16 cellular contexts compared by ENCODE assay signal in genomic region chr18:27843783-27844415, GRCh38.
DNase-seq lines count a peak whose midpoint lies in the region; ATAC-seq, FAIRE-seq and TF ChIP-seq lines count a peak whose summit lies in the region.
"Had no signal": no experiment of that assay in that cellular context is flagged by ENCODE, and none has a peak within 500 bp of the region (broad histone marks: within the 10 kb centered on the region; RNA-seq: fewer than 3 reads in every experiment).

No MANE protein-coding gene starts in this region.

- H4K20me1 ChIP-seq in SK-N-SH (ENCODE audit: insufficient read depth) = no peaks in the 10 kb centered on the region
- H4K20me1 ChIP-seq in GM23338 (replicated peaks; ENCODE audit: insufficient read depth) = no peaks in the 10 kb centered on the region

- no peak overlapping the region for H3K4me3 Mint-ChIP-seq in GM23338
- H3K4me3 Mint-ChIP-seq: activated CD8-positive, alpha-beta T cell treated with anti-CD3 and anti-CD28 coated beads, Interleukin-2, amount 10 ng/mL, durations not matched to agents 7 days and 5 days; neural progenitor cell had no signal

- no peaks in the 10 kb centered on the region for H3K36me3 ChIP-seq in SK-N-SH (replicated peaks in 1 of 2; ENCODE audit: control insufficient read depth in 1 of 2, insufficient read depth in 2 of 2, low read length in 1 of 2)
- H3K36me3 ChIP-seq in GM23338 (ENCODE audit: insufficient read depth) = no peaks in the 10 kb centered on the region
- H3K36me3 ChIP-seq: left lung, neural progenitor cell, spleen, thoracic aorta had no signal

- WGBS in SK-N-SH (ENCODE audit: low lambda C conversion rate) = 10% methylated on average over 2 of the region's 2 CpGs

- TF ChIP-seq CTCF in SK-N-SH (IDR thresholded peaks at IDR 0.05) (no peak), GM23338 (conservative IDR thresholded peaks at IDR 0.05; ENCODE audit: low read depth in 2 of 2) (no peak), GM10248 (IDR thresholded peaks at IDR 0.05; ENCODE audit: control extremely low read depth, extremely low read depth, low read depth, missing control alignments) (no peak)

- H3K27ac ChIP-seq in SK-N-SH (ENCODE audit: low read depth in 2 of 2, low read length in 1 of 2) = peak overlapping the region in 1 of 2 experiments; percentile 75; a peak in 2 of 4 replicates
- H3K27ac ChIP-seq in GM23338 (ENCODE audit: low read depth) = no peak overlapping the region
- H3K27ac ChIP-seq: HL-60, left lung, neural progenitor cell, spleen, thoracic aorta had no signal

- H3K9me3 ChIP-seq in SK-N-SH = no peaks in the 10 kb centered on the region
- H3K9me3 ChIP-seq: thoracic aorta had no signal

- CTCF ChIA-PET in SK-N-SH (lab: Yijun Ruan, JAX) (interaction anchor here (0.7 kb wide), 1 partner anchor 602 kb away, joined by 3 read pairs; no protein-coding TSS in a partner anchor), GM10248 (lab: Yijun Ruan, JAX) (no interaction called here)

- DNase-seq in HCEC 1CT (peak; percentile 67), SK-N-SH (no peak), fibroblast of peridontal ligament (ENCODE audit: extremely low read depth) (peak; percentile 58), skeletal muscle cell (ENCODE audit: low read depth) (peak; percentile 44), GM23338 (ENCODE audit: low spot score) (no peak), GM19239 (ENCODE audit: insufficient read length, low spot score) (no peak), GM10248 (ENCODE audit: extremely low spot score) (no peak)
- DNase-seq: activated CD8-positive, alpha-beta T cell treated with anti-CD3 and anti-CD28 coated beads, Interleukin-2, amount 10 ng/mL, durations not matched to agents 7 days and 5 days; activated naive CD4-positive, alpha-beta T cell; left lung; MV-4-11; spleen had no signal

- H3K27me3 ChIP-seq in SK-N-SH (ENCODE audit: insufficient read depth) (no peaks in the 10 kb centered on the region), GM23338 (ENCODE audit: insufficient read depth) (no peaks in the 10 kb centered on the region)
- H3K27me3 ChIP-seq: left lung, neural progenitor cell, spleen had no signal

- H3K4me1 Mint-ChIP-seq in GM23338 = peaks cover 3% of the 10 kb centered on the region; the same call in 2 of the 3 replicates
- H3K4me1 Mint-ChIP-seq: neural progenitor cell had no signal

- peaks cover 18% of the 10 kb centered on the region for H3F3A ChIP-seq in SK-N-SH (replicated peaks; ENCODE audit: insufficient read depth)
- H3F3A ChIP-seq in GM23338 (replicated peaks; ENCODE audit: low read depth) = no peaks in the 10 kb centered on the region

- FAIRE-seq in GM19239 (lab: Jason Lieb, UNC) = no peak

- no peak overlapping the region for H2AFZ ChIP-seq in SK-N-SH (ENCODE audit: low read depth)
- H2AFZ ChIP-seq in GM23338 = no peak overlapping the region
- H2AFZ ChIP-seq: neural progenitor cell had no signal

- POLR2A ChIA-PET in SK-N-SH (lab: Yijun Ruan, JAX) = no interaction called here
- POLR2A ChIA-PET in GM10248 (lab: Yijun Ruan, JAX) = no interaction called here

- TF ChIP-seq RAD21 in SK-N-SH (IDR thresholded peaks at IDR 0.05; ENCODE audit: low read length) = no peak

- TF ChIP-seq EP300 in SK-N-SH (IDR thresholded peaks at IDR 0.05; ENCODE audit: borderline replicate concordance in 1 of 2, low read depth in 1 of 2, low read length in 1 of 2) = peak in 1 of 2 experiments; percentile 43; a peak in 1 of 4 replicates

- H3K4me2 ChIP-seq in SK-N-SH (0 out of 2 replicates have a peak overlapping the region, but pooled peaks have one; percentile 9), GM23338 (no peak overlapping the region)
- H3K4me2 ChIP-seq: neural progenitor cell had no signal

- H3K79me2 ChIP-seq in SK-N-SH (ENCODE audit: insufficient read depth) = no peaks in the 10 kb centered on the region
- H3K79me2 ChIP-seq in GM23338 (replicated peaks; ENCODE audit: insufficient read depth) = no peaks in the 10 kb centered on the region

- ATAC-seq in HG03095 (IDR thresholded peaks at IDR 0.05; ENCODE audit: unreplicated experiment) (no peak), GM23338 (no peak)
- ATAC-seq: activated CD8-positive, alpha-beta T cell treated with anti-CD3 and anti-CD28 coated beads, Interleukin-2, amount 10 ng/mL, durations not matched to agents 7 days and 5 days; left lung had no signal

- no peak overlapping the region for H3K4me3 ChIP-seq in SK-N-SH (ENCODE audit: low read depth in 2 of 2, low read length in 1 of 2)
- H3K4me3 ChIP-seq in skeletal muscle cell (ENCODE audit: low read depth, low read length) = no peak overlapping the region
- H3K4me3 ChIP-seq in GM23338 = no peak overlapping the region
- H3K4me3 ChIP-seq: left lung, neural progenitor cell, spleen, thoracic aorta had no signal

- H3K9me2 ChIP-seq in SK-N-SH (no peaks in the 10 kb centered on the region), GM23338 (ENCODE audit: insufficient read depth) (peaks cover 11% of the 10 kb centered on the region; the same call in 1 of the 2 replicates)

- H3K27ac Mint-ChIP-seq in GM23338 = no peak overlapping the region
- H3K27ac Mint-ChIP-seq: activated CD8-positive, alpha-beta T cell treated with anti-CD3 and anti-CD28 coated beads, Interleukin-2, amount 10 ng/mL, durations not matched to agents 7 days and 5 days; neural progenitor cell had no signal

- H3K9me3 Mint-ChIP-seq in GM23338 = no peaks in the 10 kb centered on the region

- H3K9ac ChIP-seq in SK-N-SH = no peak overlapping the region
- H3K9ac ChIP-seq: neural progenitor cell had no signal

- no peaks in the 10 kb centered on the region; a peak in 1 of 4 replicates for H3K4me1 ChIP-seq in SK-N-SH (ENCODE audit: control insufficient read depth in 1 of 2, insufficient read depth in 2 of 2, low read depth in 1 of 2, low read length in 1 of 2)
- 0 out of 2 replicates have a peak, but pooled peaks cover 3% of the 10 kb centered on the region for H3K4me1 ChIP-seq in GM23338 (ENCODE audit: insufficient read depth)
- H3K4me1 ChIP-seq: left lung, neural progenitor cell, spleen had no signal

- no peaks in the 10 kb centered on the region for H3K27me3 Mint-ChIP-seq in GM23338 (ENCODE audit: insufficient read depth, low read depth, poor library complexity)

- H3K36me3 Mint-ChIP-seq in GM23338 (ENCODE audit: low read depth) = no peaks in the 10 kb centered on the region

TF ChIP-seq in SK-N-SH, 30 proteins besides CTCF, POLR2A, EP300 and RAD21:
- peak; percentile 82 for TF ChIP-seq FOSL2 (IDR thresholded peaks at IDR 0.05; ENCODE audit: borderline replicate concordance, low read depth)
- TF ChIP-seq PBX3 (IDR thresholded peaks at IDR 0.05) = peak; percentile 56
- TF ChIP-seq MAX (IDR thresholded peaks at IDR 0.05; ENCODE audit: low read depth) = no peak
- peak; percentile 89 for TF ChIP-seq JUND (IDR thresholded peaks at IDR 0.05)
- TF ChIP-seq ELF1 (IDR thresholded peaks at IDR 0.05) = peak; percentile 21; the same call in 1 of the 2 replicates
- TF ChIP-seq SMC3 (IDR thresholded peaks at IDR 0.05; ENCODE audit: low read depth, low read length) = no peak
- peak; percentile 61; the same call in 1 of the 2 replicates for TF ChIP-seq TEAD4 (IDR thresholded peaks at IDR 0.05; ENCODE audit: borderline replicate concordance, insufficient read depth)
- TF ChIP-seq TCF12 (IDR thresholded peaks at IDR 0.05) = peak; percentile 52; the same call in 1 of the 2 replicates

TF ChIP-seq in GM23338, 12 proteins besides CTCF, POLR2A, EP300 and RAD21 (continues in another document):
- TF ChIP-seq JUNB (IDR thresholded peaks at IDR 0.05; ENCODE audit: unreplicated experiment) (no peak), NANOG (IDR thresholded peaks at IDR 0.05; ENCODE audit: borderline replicate concordance) (no peak), EZH2 (IDR thresholded peaks at IDR 0.05; ENCODE audit: low read depth, unreplicated experiment) (no peak), POLR2AphosphoS5 (IDR thresholded peaks at IDR 0.05; ENCODE audit: low read depth) (no peak), REST (IDR thresholded peaks at IDR 0.05; ENCODE audit: unreplicated experiment) (no peak), STAT1 (IDR thresholded peaks at IDR 0.05; ENCODE audit: unreplicated experiment) (no peak), CREB1 (CRISPR knock-in tag; IDR thresholded peaks at IDR 0.05; ENCODE audit: low read depth) (no peak), ZNF114 (CRISPR knock-in tag; IDR thresholded peaks at IDR 0.05) (no peak), EZH2phosphoT487 (IDR thresholded peaks at IDR 0.05; ENCODE audit: unreplicated experiment) (no peak), ZNF331 (CRISPR knock-in tag; IDR thresholded peaks at IDR 0.05; ENCODE audit: low read depth) (no peak)

Comparison
In these comparisons a context has a peak if more than half of its experiments do, and no peak if none do; other contexts are left out.
1. DNase-seq: peak in HCEC 1CT (single experiment), fibroblast of peridontal ligament (single experiment) and skeletal muscle cell (single experiment); none in SK-N-SH (single experiment), GM23338 (single experiment), GM19239 (single experiment) and GM10248 (single experiment).